11 cellular contexts compared by ENCODE assay signal in genomic region chr3:11570251-11570650, GRCh38.
A peak's percentile ranks its signal among the peaks of the same experiment; 100 is the strongest.
DNase-seq lines count a peak whose midpoint lies in the region; ATAC-seq and TF ChIP-seq lines count a peak whose summit lies in the region.
"Had no signal": no experiment of that assay in that cellular context is flagged by ENCODE, and none has a peak within 500 bp of the region (broad histone marks: within the 10 kb centered on the region; RNA-seq: fewer than 3 reads in every experiment).

No MANE protein-coding gene starts in this region.

- no peaks in the 10 kb centered on the region for H3K27me3 Mint-ChIP-seq in activated naive CD8-positive, alpha-beta T cell
- no peaks in the 10 kb centered on the region for H3K27me3 Mint-ChIP-seq in activated naive CD8-positive, alpha-beta T cell treated with anti-CD3 and anti-CD28 coated beads for 36 hours
- no peaks in the 10 kb centered on the region for H3K27me3 Mint-ChIP-seq in natural killer cell treated with Interleukin-12 subunit alpha and Interleukin-12 subunit beta and Interleukin-15 and Interleukin-18, amount 100 ng/mL, for 72 hours
- H3K27me3 Mint-ChIP-seq: activated CD4-positive, alpha-beta memory T cell treated with anti-CD3 and anti-CD28 coated beads, Interleukin-2, amount 10 ng/mL, durations not matched to agents 7 days and 5 days had no signal

- H3K4me1 ChIP-seq in transverse colon: peaks cover 0 to 26% (median 9%) of the 10 kb centered on the region in 4 donors

- peaks cover 2% of the 10 kb centered on the region for H3K36me3 Mint-ChIP-seq in activated naive CD8-positive, alpha-beta T cell
- H3K36me3 Mint-ChIP-seq in activated naive CD8-positive, alpha-beta T cell treated with anti-CD3 and anti-CD28 coated beads for 36 hours: peaks cover 11% of the 10 kb centered on the region
- no peaks in the 10 kb centered on the region for H3K36me3 Mint-ChIP-seq in natural killer cell treated with Interleukin-12 subunit alpha and Interleukin-12 subunit beta and Interleukin-15 and Interleukin-18, amount 100 ng/mL, for 72 hours

- H3K9me3 Mint-ChIP-seq in activated naive CD8-positive, alpha-beta T cell (ENCODE audit: low read depth): no peaks in the 10 kb centered on the region
- no peaks in the 10 kb centered on the region for H3K9me3 Mint-ChIP-seq in activated naive CD8-positive, alpha-beta T cell treated with anti-CD3 and anti-CD28 coated beads for 36 hours
- H3K9me3 Mint-ChIP-seq in natural killer cell treated with Interleukin-12 subunit alpha and Interleukin-12 subunit beta and Interleukin-15 and Interleukin-18, amount 100 ng/mL, for 72 hours: no peaks in the 10 kb centered on the region
- H3K9me3 Mint-ChIP-seq: activated CD4-positive, alpha-beta memory T cell treated with anti-CD3 and anti-CD28 coated beads, Interleukin-2, amount 10 ng/mL, durations not matched to agents 7 days and 5 days had no signal

- ATAC-seq in natural killer cell treated with Interleukin-12 subunit alpha and Interleukin-12 subunit beta and Interleukin-15 and Interleukin-18, amount 100 ng/mL, for 72 hours: no peak

- no peaks in the 10 kb centered on the region for H3K27me3 ChIP-seq in transverse colon

- TF ChIP-seq CTCF in coronary artery (IDR thresholded peaks at IDR 0.05): no peak
- no peak for TF ChIP-seq CTCF in transverse colon (IDR thresholded peaks at IDR 0.05)

- no peak for TF ChIP-seq POLR2A in transverse colon (IDR thresholded peaks at IDR 0.05)

- H3K4me3 ChIP-seq in coronary artery (peak overlapping the region; percentile 38), transverse colon (no peak overlapping the region)

- in situ Hi-C loops in transverse colon (cut with MboI; ENCODE audit: low pct_ligation_motif_present in 1 of 4, low pct_unique_long_range_greater_than_20kb in 1 of 4, low sequenced_read_pairs in 3 of 4): no loop called here

- intact Hi-C loops in transverse colon (cut with DNase I; ENCODE audit: low total_unique reads): no loop called here

- no peak overlapping the region for H3K4me3 Mint-ChIP-seq in activated naive CD8-positive, alpha-beta T cell
- H3K4me3 Mint-ChIP-seq in activated naive CD8-positive, alpha-beta T cell treated with anti-CD3 and anti-CD28 coated beads for 36 hours: no peak overlapping the region
- no peak overlapping the region for H3K4me3 Mint-ChIP-seq in natural killer cell treated with Interleukin-12 subunit alpha and Interleukin-12 subunit beta and Interleukin-15 and Interleukin-18, amount 100 ng/mL, for 72 hours
- H3K4me3 Mint-ChIP-seq: activated CD4-positive, alpha-beta memory T cell treated with anti-CD3 and anti-CD28 coated beads, Interleukin-2, amount 10 ng/mL, durations not matched to agents 7 days and 5 days had no signal

- peak overlapping the region; percentile 8 for H3K27ac Mint-ChIP-seq in activated naive CD8-positive, alpha-beta T cell
- no peak overlapping the region for H3K27ac Mint-ChIP-seq in activated naive CD8-positive, alpha-beta T cell treated with anti-CD3 and anti-CD28 coated beads for 36 hours
- peak overlapping the region; percentile 50 to 59 for H3K27ac Mint-ChIP-seq in natural killer cell treated with Interleukin-12 subunit alpha and Interleukin-12 subunit beta and Interleukin-15 and Interleukin-18, amount 100 ng/mL, for 72 hours
- H3K27ac Mint-ChIP-seq: activated CD4-positive, alpha-beta memory T cell treated with anti-CD3 and anti-CD28 coated beads, Interleukin-2, amount 10 ng/mL, durations not matched to agents 7 days and 5 days had no signal

- no peaks in the 10 kb centered on the region for H3K36me3 ChIP-seq in transverse colon

- no peaks in the 10 kb centered on the region for H3K9me3 ChIP-seq in transverse colon

- TF ChIP-seq EP300 in transverse colon (IDR thresholded peaks at IDR 0.05; ENCODE audit: low read depth): no peak

- H3K4me1 Mint-ChIP-seq in activated naive CD8-positive, alpha-beta T cell (ENCODE audit: low read depth): peaks cover 7% of the 10 kb centered on the region
- H3K4me1 Mint-ChIP-seq in activated naive CD8-positive, alpha-beta T cell treated with anti-CD3 and anti-CD28 coated beads for 36 hours: peaks cover 7% of the 10 kb centered on the region
- peaks cover 10 to 35% of the 10 kb centered on the region in 2 donors for H3K4me1 Mint-ChIP-seq in natural killer cell treated with Interleukin-12 subunit alpha and Interleukin-12 subunit beta and Interleukin-15 and Interleukin-18, amount 100 ng/mL, for 72 hours (ENCODE audit: low read depth in 2 of 2)
- H3K4me1 Mint-ChIP-seq: activated CD4-positive, alpha-beta memory T cell treated with anti-CD3 and anti-CD28 coated beads, Interleukin-2, amount 10 ng/mL, durations not matched to agents 7 days and 5 days had no signal

- 76 to 100% methylated on average over 1 to 13 of the region's 13 CpGs for WGBS in transverse colon (ENCODE audit: low coverage in 1 of 2), 2 donors

- H3K27ac ChIP-seq in coronary artery: peak overlapping the region; percentile 95 to 97
- H3K27ac ChIP-seq in transverse colon: peak overlapping the region; percentile 77 to 89 (median 84)

- no peak for DNase-seq in activated naive CD8-positive, alpha-beta T cell treated with anti-CD3 and anti-CD28 coated beads for 36 hours
- no peak for DNase-seq in coronary artery (ENCODE audit: low spot score)
- DNase-seq in natural killer cell treated with Interleukin-12 subunit alpha and Interleukin-12 subunit beta and Interleukin-15 and Interleukin-18, amount 100 ng/mL, for 72 hours (ENCODE audit: low spot score): no peak
- DNase-seq in transverse colon: no peak
- DNase-seq in HuH-7.5 (ENCODE audit: low spot score): no peak
- DNase-seq in putamen (ENCODE audit: low spot score): no peak
- DNase-seq in cerebellum (ENCODE audit: low spot score): no peak
- DNase-seq: activated CD4-positive, alpha-beta memory T cell treated with anti-CD3 and anti-CD28 coated beads, Interleukin-2, amount 10 ng/mL, durations not matched to agents 7 days and 5 days; anterior cingulate cortex; NCI-H510A treated with DMSO at 0.1 percent for 48 hours had no signal
